ENCODE assay signal across 9 cellular contexts in genomic region chr11:1401001-1401445, GRCh38.
"Had no signal": no experiment of that assay in that cellular context is flagged by ENCODE, and none has a peak within 500 bp of the region (broad histone marks: within the 10 kb centered on the region; RNA-seq: fewer than 3 reads in every experiment).

No MANE protein-coding gene starts in this region.

- FAIRE-seq: small intestine had no signal

- ATAC-seq: natural killer cell treated with Interleukin-12 subunit alpha and Interleukin-12 subunit beta and Interleukin-15 and Interleukin-18, amount 100 ng/mL, for 72 hours had no signal

- H3K9me3 ChIP-seq: esophagus squamous epithelium, gastroesophageal sphincter, lower lobe of right lung, psoas muscle, stomach, thoracic aorta, transverse colon had no signal

- H3K36me3 ChIP-seq: esophagus squamous epithelium, gastroesophageal sphincter, lower lobe of right lung, stomach, thoracic aorta, transverse colon had no signal

- H3K4me1 ChIP-seq: esophagus squamous epithelium, gastroesophageal sphincter, lower lobe of right lung, psoas muscle, transverse colon had no signal

- H3K4me3 ChIP-seq: esophagus squamous epithelium, gastroesophageal sphincter, lower lobe of right lung, psoas muscle, stomach, thoracic aorta, transverse colon had no signal

- DNase-seq: esophagus squamous epithelium had no signal

- H3K27ac ChIP-seq: esophagus squamous epithelium, gastroesophageal sphincter, lower lobe of right lung, psoas muscle, stomach, thoracic aorta, transverse colon had no signal
